ENCODE assay signal across 9 cellular contexts in the genomic region with DNA sequence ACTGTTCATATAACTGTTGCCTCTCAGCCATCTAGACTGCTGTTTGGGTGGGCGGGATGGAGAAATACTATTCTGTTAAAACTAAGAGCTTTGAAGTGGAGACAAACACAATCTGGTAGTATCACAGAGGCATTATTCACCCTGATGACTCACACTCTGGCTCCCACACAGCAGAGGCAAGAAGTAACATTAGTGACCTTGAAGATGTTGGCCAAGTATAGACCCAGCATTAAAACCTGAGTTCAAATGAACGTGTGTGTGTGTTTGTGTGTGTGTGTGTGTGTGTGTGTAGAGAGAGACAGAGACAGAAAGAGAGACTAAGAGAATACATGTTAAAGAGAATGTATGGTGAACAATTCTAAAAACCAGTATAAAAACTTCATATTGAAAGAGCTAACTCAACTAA. TPM values are rescaled to one million over a fixed set of nuclear protein-coding genes. Genes with fewer than 3 reads are reported as not detected.
DNase-seq lines count a peak whose midpoint lies in the region; ATAC-seq, FAIRE-seq and TF ChIP-seq lines count a peak whose summit lies in the region.
"Had no signal": no experiment of that assay in that cellular context is flagged by ENCODE, and none has a peak within 500 bp of the region (broad histone marks: within the 10 kb centered on the region; RNA-seq: fewer than 3 reads in every experiment).

No MANE protein-coding gene starts in this region.

- no peak overlapping the region for H3K9ac ChIP-seq in kidney (ENCODE audit: low read length in 2 of 2)

- no peak for FAIRE-seq in kidney (lab: Jason Lieb, UNC)
- FAIRE-seq: islet of Langerhans had no signal

- TF ChIP-seq CTCF in Peyer's patch (IDR thresholded peaks at IDR 0.05) (no peak), lower lobe of right lung (IDR thresholded peaks at IDR 0.05) (no peak), upper lobe of right lung (IDR thresholded peaks at IDR 0.05) (no peak), kidney (IDR thresholded peaks at IDR 0.05; ENCODE audit: borderline replicate concordance, extremely low read depth, insufficient read depth) (no peak)

- H3K4me1 ChIP-seq in Peyer's patch (peaks cover 0 to 11% (median 4%) of the 10 kb centered on the region in 4 donors), lower lobe of right lung (no peaks in the 10 kb centered on the region), upper lobe of right lung (no peaks in the 10 kb centered on the region), kidney (ENCODE audit: control insufficient read depth in 1 of 2, insufficient read depth in 1 of 2, low read depth in 1 of 2, low read length in 2 of 2) (no peaks in the 10 kb centered on the region)

- intact Hi-C loops in lower lobe of right lung (cut with DNase I) (no loop called here), upper lobe of right lung (cut with DNase I) (no loop called here), kidney (cut with DNase I) (no loop called here)

- ATAC-seq in GM18511 (IDR thresholded peaks at IDR 0.05; ENCODE audit: unreplicated experiment), result peak; percentile 23
- peak; percentile 37 to 62 for ATAC-seq in lower lobe of right lung
- peak; percentile 61 for ATAC-seq in upper lobe of right lung
- no peak for ATAC-seq in GM18870 (IDR thresholded peaks at IDR 0.05; ENCODE audit: unreplicated experiment)
- ATAC-seq in HG02981 (IDR thresholded peaks at IDR 0.05; ENCODE audit: unreplicated experiment), result no peak

- DNase-seq in Peyer's patch, result peak in 1 of 3 donors; percentile 62
- DNase-seq in activated naive CD4-positive, alpha-beta T cell treated with Interleukin-2 at 50 U/mL for 16 hours, result peak; percentile 81
- no peak for DNase-seq in lower lobe of right lung
- DNase-seq in upper lobe of right lung, result no peak
- no peak for DNase-seq in kidney

- H3K27ac ChIP-seq in Peyer's patch (peak overlapping the region in 3 of 4 donors; percentile 44 to 73 (median 44)), lower lobe of right lung (no peak overlapping the region), upper lobe of right lung (no peak overlapping the region), kidney (ENCODE audit: low read depth in 2 of 2, low read length in 2 of 2) (no peak overlapping the region)

- no peaks in the 10 kb centered on the region for H3K36me3 ChIP-seq in Peyer's patch
- no peaks in the 10 kb centered on the region for H3K36me3 ChIP-seq in lower lobe of right lung
- H3K36me3 ChIP-seq in upper lobe of right lung, result no peaks in the 10 kb centered on the region
- H3K36me3 ChIP-seq in kidney (ENCODE audit: control insufficient read depth in 1 of 2, insufficient read depth in 2 of 2, low read length in 2 of 2), result no peaks in the 10 kb centered on the region

- no peak for TF ChIP-seq POLR2A in Peyer's patch (IDR thresholded peaks at IDR 0.05)

- H3K9me3 ChIP-seq in Peyer's patch (no peaks in the 10 kb centered on the region), lower lobe of right lung (no peaks in the 10 kb centered on the region), upper lobe of right lung (no peaks in the 10 kb centered on the region), kidney (ENCODE audit: control insufficient read depth in 1 of 2, low read length in 2 of 2) (no peaks in the 10 kb centered on the region)

- no peaks in the 10 kb centered on the region for H3K27me3 ChIP-seq in Peyer's patch
- H3K27me3 ChIP-seq in lower lobe of right lung (ENCODE audit: low read depth), result no peaks in the 10 kb centered on the region
- H3K27me3 ChIP-seq in upper lobe of right lung, result no peaks in the 10 kb centered on the region

- no peak overlapping the region for H3K4me3 ChIP-seq in Peyer's patch
- no peak overlapping the region for H3K4me3 ChIP-seq in lower lobe of right lung
- H3K4me3 ChIP-seq in upper lobe of right lung, result no peak overlapping the region
- H3K4me3 ChIP-seq in kidney (ENCODE audit: low read length in 2 of 2), result no peak overlapping the region

RNA-seq across cellular contexts. Expression of a gene that starts 22.5 kb away (rescaled TPM):
- total RNA-seq in Peyer's patch, result 10 to 100 TPM; 11.8 to 16.5 (median 14.3) TPM
- 35.0 TPM for total RNA-seq in lower lobe of right lung
- 34.4 TPM for total RNA-seq in upper lobe of right lung
- 38.3 TPM for total RNA-seq in kidney
- polyA plus RNA-seq in kidney (ENCODE audit: insufficient read depth, low read depth, low replicate concordance), result 16.3 TPM

Comparison
In these comparisons a context has a peak if more than half of its experiments do, and no peak if none do; other contexts are left out.
1. ATAC-seq: peak in GM18511 (single experiment), lower lobe of right lung (2 of 2) and upper lobe of right lung (single experiment); none in GM18870 (single experiment) and HG02981 (single experiment).
2. H3K27ac ChIP-seq: peak in Peyer's patch (3 of 4); none in lower lobe of right lung (single experiment), upper lobe of right lung (single experiment) and kidney (0 of 2).